In the genomic region with DNA sequence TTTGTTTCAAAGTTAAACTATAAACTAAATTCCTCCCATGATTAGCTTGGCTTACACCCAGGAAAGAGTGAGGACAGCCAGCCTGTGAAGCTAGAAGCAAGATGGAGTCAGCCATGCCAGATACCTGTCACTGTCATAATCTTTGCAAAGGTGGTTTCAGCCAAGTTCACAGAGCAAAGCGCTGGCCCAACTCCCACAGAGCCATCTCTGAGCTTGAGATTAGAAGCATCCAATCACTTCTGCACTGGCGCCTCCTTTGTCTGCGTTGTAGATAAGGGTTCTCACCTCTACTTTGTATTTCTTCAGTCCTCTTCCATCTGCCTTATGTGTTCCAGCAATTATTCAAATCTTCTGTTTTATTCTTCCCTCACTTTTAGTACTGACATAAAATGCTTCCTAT, we compare ENCODE assay signal across 36 cellular contexts.
"Had no signal": no experiment of that assay in that cellular context is flagged by ENCODE, and none has a peak within 500 bp of the region (broad histone marks: within the 10 kb centered on the region; RNA-seq: fewer than 3 reads in every experiment).

No MANE protein-coding gene starts in this region.

- FAIRE-seq: RCC 7860 had no signal

- H3K4me3 ChIP-seq: ascending aorta, body of pancreas, breast epithelium had no signal

- H3K27ac ChIP-seq: ascending aorta, body of pancreas, breast epithelium, RWPE1, VCaP had no signal

- ATAC-seq: activated CD8-positive, alpha-beta memory T cell treated with anti-CD3 and anti-CD28 coated beads, Interleukin-2, amount 10 ng/mL, durations not matched to agents 7 days and 5 days; activated T-cell treated with anti-CD3 and anti-CD28 coated beads, Interleukin-2, amount 50 U/mL, for 72 hours; activated T-helper 17 cell treated with anti-CD3 and anti-CD28 coated beads, Interleukin-2, amount 50 U/mL, for 72 hours; body of pancreas; Right ventricle myocardium inferior had no signal

- DNase-seq: activated B cell treated with CpG ODN at 0.5 μM for 24 hours; activated CD4-positive, alpha-beta memory T cell treated with anti-CD3 and anti-CD28 coated beads, Interleukin-2, amount 10 ng/mL, durations not matched to agents 7 days and 5 days; activated CD4-positive, alpha-beta T cell treated with anti-CD3 and anti-CD28 coated beads for 4 hours; activated CD4-positive, alpha-beta T cell treated with anti-CD3 and anti-CD28 coated beads, Interleukin-2, amount 50 U/mL, for 1 hour; activated CD4-positive, CD25-positive, alpha-beta regulatory T cell treated with anti-CD3 and anti-CD28 coated beads, Interleukin-2, amount 50 U/mL, for 72 hours; activated CD8-positive, alpha-beta memory T cell treated with anti-CD3 and anti-CD28 coated beads for 24 hours; activated CD8-positive, alpha-beta memory T cell treated with anti-CD3 and anti-CD28 coated beads, Interleukin-2, amount 10 ng/mL, durations not matched to agents 7 days and 5 days; activated CD8-positive, alpha-beta memory T cell treated with anti-CD3 and anti-CD28 coated beads, Interleukin-2, amount 50 U/mL, for 48 hours; activated effector memory CD4-positive, alpha-beta T cell treated with anti-CD3 and anti-CD28 coated beads, Interleukin-2, amount 50 U/mL, for 16 hours; activated naive CD4-positive, alpha-beta T cell treated with Interleukin-2 at 50 U/mL for 16 hours; activated naive CD8-positive, alpha-beta T cell treated with anti-CD3 and anti-CD28 coated beads, Interleukin-2, amount 10 ng/mL, durations not matched to agents 7 days and 5 days; activated T-cell treated with anti-CD3 and anti-CD28 coated beads, Interleukin-2, amount 50 U/mL, for 72 hours; amygdala; body of pancreas; Karpas-422; KBM-7; NCI-H1105 treated with DMSO at 0.1 percent for 48 hours; NCI-H1436; NCI-H1694; NCI-H1930; NCI-H2081 treated with DMSO at 0.1 percent for 48 hours; NCI-H446 treated with DMSO at 0.1 percent for 48 hours; NCI-H524; NCI-H82; NK-92 treated with Interleukin-12 subunit alpha and Interleukin-12 subunit beta, amount 100 ng/mL, for 24 hours; SW 1271; T-helper 1 cell; T-helper 2 cell; T-helper 9 cell had no signal

- H3K27me3 ChIP-seq: ascending aorta, body of pancreas, breast epithelium had no signal

- H3K9me3 ChIP-seq: ascending aorta, body of pancreas, breast epithelium had no signal

- H3K36me3 ChIP-seq: ascending aorta, breast epithelium had no signal

- H3K4me1 ChIP-seq: ascending aorta, body of pancreas, breast epithelium had no signal
